Comparison of ENCODE assay signal across 16 cellular contexts in genomic region chr9:75552941-75553340, GRCh38.
"Had no signal": no experiment of that assay in that cellular context is flagged by ENCODE, and none has a peak within 500 bp of the region (broad histone marks: within the 10 kb centered on the region; RNA-seq: fewer than 3 reads in every experiment).

No MANE protein-coding gene starts in this region.

- H3K9me3 ChIP-seq: vagina had no signal

- H3K27ac ChIP-seq: hepatocyte, tibial nerve, vagina had no signal

- H3K4me3 ChIP-seq: hepatocyte, lung, tibial nerve, vagina had no signal

- H3K4me1 ChIP-seq: tibial nerve, vagina had no signal

- H3K36me3 ChIP-seq: tibial nerve, vagina had no signal

- DNase-seq: activated CD4-positive, alpha-beta T cell treated with anti-CD3 and anti-CD28 coated beads, Interleukin-2, amount 10 ng/mL, durations not matched to agents 24 days and 14 days; activated CD8-positive, alpha-beta T cell treated with anti-CD3 and anti-CD28 coated beads for 36 hours; activated naive CD4-positive, alpha-beta T cell treated with anti-CD3 and anti-CD28 coated beads for 36 hours; activated T-cell treated with anti-CD3 and anti-CD28 coated beads, Interleukin-2, amount 50 U/mL, for 1 hour; anterior cingulate cortex; effector memory CD8-positive, alpha-beta T cell; islet precursor cell; midbrain; stimulated activated CD4-positive, alpha-beta T cell treated with anti-CD3 and anti-CD28 coated beads, Interleukin-12 subunit alpha, Interleukin-12 subunit beta, amount 100 ng/mL, for 4 hours; stimulated activated CD4-positive, alpha-beta T cell treated with anti-CD3 and anti-CD28 coated beads, Interleukin-2, amount 100 ng/mL, for 24 hours; stimulated activated naive CD4-positive, alpha-beta T cell treated with Interleukin-2 at 50 U/mL for 16 hours; substantia nigra had no signal

- ATAC-seq: activated CD8-positive, alpha-beta T cell treated with anti-CD3 and anti-CD28 coated beads for 36 hours; effector memory CD8-positive, alpha-beta T cell had no signal

- H3K27me3 ChIP-seq: hepatocyte, tibial nerve, vagina had no signal
